In the genomic region with DNA sequence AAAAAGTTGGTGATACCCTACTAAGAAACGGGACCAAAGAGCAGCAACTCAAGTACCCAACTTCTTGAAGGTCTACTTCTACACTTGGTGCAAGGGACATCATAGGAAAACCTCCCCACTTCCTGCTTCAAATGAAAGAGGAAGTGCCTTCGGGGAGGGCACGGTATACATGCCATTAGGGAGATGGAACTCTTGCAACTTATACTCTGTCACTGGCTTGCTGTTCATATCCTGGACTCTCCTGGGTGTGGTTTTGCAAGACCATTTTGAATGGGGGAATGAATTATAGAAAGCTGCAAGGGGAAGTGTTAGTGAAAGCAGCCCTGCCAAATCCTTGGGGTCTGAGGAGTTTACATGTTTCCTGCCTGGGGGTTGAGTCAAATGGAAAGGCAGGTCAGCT, we compare ENCODE assay signal across 21 cellular contexts.
A peak's percentile ranks its signal among the peaks of the same experiment; 100 is the strongest.
DNase-seq lines count a peak whose midpoint lies in the region; ATAC-seq and TF ChIP-seq lines count a peak whose summit lies in the region.
"Had no signal": no experiment of that assay in that cellular context is flagged by ENCODE, and none has a peak within 500 bp of the region (broad histone marks: within the 10 kb centered on the region; RNA-seq: fewer than 3 reads in every experiment).

No MANE protein-coding gene starts in this region.

- POLR2A ChIA-PET in RWPE1 (lab: Yijun Ruan, JAX; ENCODE audit: low non-redundant PET): interaction anchor here (0.6 kb wide), 1 partner anchor 151 kb away, joined by 6 read pairs; no protein-coding TSS in a partner anchor

- no peak for TF ChIP-seq CTCF in RWPE1 (conservative IDR thresholded peaks at IDR 0.05; ENCODE audit: low read depth)

- ATAC-seq in GM18502 (IDR thresholded peaks at IDR 0.05; ENCODE audit: poor library complexity, unreplicated experiment) (peak; percentile 69), GM21786 (IDR thresholded peaks at IDR 0.05; ENCODE audit: unreplicated experiment) (no peak)
- ATAC-seq: effector memory CD8-positive, alpha-beta T cell; left ventricle myocardium superior; right cardiac atrium; T-helper 17 cell had no signal

- peak; percentile 69 for DNase-seq in KG1 (lab: John Stamatoyannopoulos, UW)
- peak; percentile 89 for DNase-seq in SIG-M5 (lab: John Stamatoyannopoulos, UW)
- DNase-seq in pons (ENCODE audit: low spot score): peak; percentile 11
- DNase-seq in NCI-H2196 (lab: John Stamatoyannopoulos, UW; ENCODE audit: unreplicated experiment): no peak
- no peak for DNase-seq in RKO (ENCODE audit: low spot score)
- no peak for DNase-seq in RWPE1 (ENCODE audit: low spot score)
- DNase-seq: activated effector memory CD4-positive, alpha-beta T cell treated with Interleukin-2 at 50 U/mL for 16 hours; amygdala; effector memory CD8-positive, alpha-beta T cell; glutamatergic neuron; H9; left ventricle myocardium superior; NK-92 treated with Interleukin-12 subunit alpha and Interleukin-12 subunit beta, amount 100 ng/mL, for 24 hours; right cardiac atrium; Right ventricle myocardium superior; stimulated activated CD4-positive, alpha-beta T cell treated with anti-CD3 and anti-CD28 coated beads, Interleukin-15, amount 100 ng/mL, for 24 hours; stimulated activated naive CD4-positive, alpha-beta T cell; T-helper 17 cell; thyroid gland had no signal

- H3K27ac ChIP-seq in RWPE1: no peak overlapping the region
- H3K27ac ChIP-seq: thyroid gland had no signal

- CTCF ChIA-PET in RWPE1 (lab: Yijun Ruan, JAX): no interaction called here

Comparison
In these comparisons a context has a peak if more than half of its experiments do, and no peak if none do; other contexts are left out.
1. DNase-seq: peak in KG1 (single experiment), SIG-M5 (single experiment) and pons (single experiment); none in NCI-H2196 (single experiment), RKO (single experiment) and RWPE1 (single experiment).